In genomic region chr1:192771341-192771740, GRCh38 we compare ENCODE assay signal across 1 cellular context.
TF ChIP-seq lines count a peak whose summit lies in the region.

No MANE protein-coding gene starts in this region.

TF ChIP-seq in H1, 55 proteins besides CTCF, POLR2A, EP300 and RAD21:
- TF ChIP-seq USF2 (IDR thresholded peaks at IDR 0.05; ENCODE audit: low read length): no peak
- TF ChIP-seq, protein P1, sequence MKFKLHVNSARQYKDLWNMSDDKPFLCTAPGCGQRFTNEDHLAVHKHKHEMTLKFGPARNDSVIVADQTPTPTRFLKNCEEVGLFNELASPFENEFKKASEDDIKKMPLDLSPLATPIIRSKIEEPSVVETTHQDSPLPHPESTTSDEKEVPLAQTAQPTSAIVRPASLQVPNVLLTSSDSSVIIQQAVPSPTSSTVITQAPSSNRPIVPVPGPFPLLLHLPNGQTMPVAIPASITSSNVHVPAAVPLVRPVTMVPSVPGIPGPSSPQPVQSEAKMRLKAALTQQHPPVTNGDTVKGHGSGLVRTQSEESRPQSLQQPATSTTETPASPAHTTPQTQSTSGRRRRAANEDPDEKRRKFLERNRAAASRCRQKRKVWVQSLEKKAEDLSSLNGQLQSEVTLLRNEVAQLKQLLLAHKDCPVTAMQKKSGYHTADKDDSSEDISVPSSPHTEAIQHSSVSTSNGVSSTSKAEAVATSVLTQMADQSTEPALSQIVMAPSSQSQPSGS (IDR thresholded peaks at IDR 0.05; ENCODE audit: low read length): no peak
- TF ChIP-seq BACH1 (IDR thresholded peaks at IDR 0.05; ENCODE audit: low read length): no peak
- no peak for TF ChIP-seq KDM5A (IDR thresholded peaks at IDR 0.05; ENCODE audit: low read length)
- TF ChIP-seq ZNF274 (IDR thresholded peaks at IDR 0.05; ENCODE audit: borderline replicate concordance, extremely low read depth, low read length): no peak
- TF ChIP-seq CBX5 (IDR thresholded peaks at IDR 0.05; ENCODE audit: low read depth, low read length): no peak
- TF ChIP-seq YY1 (IDR thresholded peaks at IDR 0.05; ENCODE audit: low read depth, low read length): no peak
- TF ChIP-seq PHF8 (conservative IDR thresholded peaks at IDR 0.05; ENCODE audit: low read depth, low read length): no peak
- TF ChIP-seq NANOG (IDR thresholded peaks at IDR 0.05; ENCODE audit: insufficient read depth, low read depth, low read length, poor library complexity, severe bottlenecking): no peak
- no peak for TF ChIP-seq TAF7 (optimal IDR thresholded peaks at IDR 0.05; ENCODE audit: borderline replicate concordance, low read depth, low read length)
- no peak for TF ChIP-seq TEAD4 (IDR thresholded peaks at IDR 0.05; ENCODE audit: low read depth, low read length)
- no peak for TF ChIP-seq NRF1 (IDR thresholded peaks at IDR 0.05; ENCODE audit: low read depth, low read length)
- no peak for TF ChIP-seq SP1 (IDR thresholded peaks at IDR 0.05; ENCODE audit: low read depth, low read length)
- TF ChIP-seq, protein P2, sequence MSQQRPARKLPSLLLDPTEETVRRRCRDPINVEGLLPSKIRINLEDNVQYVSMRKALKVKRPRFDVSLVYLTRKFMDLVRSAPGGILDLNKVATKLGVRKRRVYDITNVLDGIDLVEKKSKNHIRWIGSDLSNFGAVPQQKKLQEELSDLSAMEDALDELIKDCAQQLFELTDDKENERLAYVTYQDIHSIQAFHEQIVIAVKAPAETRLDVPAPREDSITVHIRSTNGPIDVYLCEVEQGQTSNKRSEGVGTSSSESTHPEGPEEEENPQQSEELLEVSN (IDR thresholded peaks at IDR 0.05): no peak
- no peak for TF ChIP-seq CREB1 (IDR thresholded peaks at IDR 0.05)
- TF ChIP-seq GABPA (IDR thresholded peaks at IDR 0.05; ENCODE audit: borderline replicate concordance, insufficient read depth, low read length): no peak
- no peak for TF ChIP-seq SRF (IDR thresholded peaks at IDR 0.05; ENCODE audit: low read depth, low read length)
- TF ChIP-seq RXRA (IDR thresholded peaks at IDR 0.05; ENCODE audit: insufficient read depth, low read depth, low read length): no peak
